ENCODE assay signal across 8 cellular contexts in the genomic region with DNA sequence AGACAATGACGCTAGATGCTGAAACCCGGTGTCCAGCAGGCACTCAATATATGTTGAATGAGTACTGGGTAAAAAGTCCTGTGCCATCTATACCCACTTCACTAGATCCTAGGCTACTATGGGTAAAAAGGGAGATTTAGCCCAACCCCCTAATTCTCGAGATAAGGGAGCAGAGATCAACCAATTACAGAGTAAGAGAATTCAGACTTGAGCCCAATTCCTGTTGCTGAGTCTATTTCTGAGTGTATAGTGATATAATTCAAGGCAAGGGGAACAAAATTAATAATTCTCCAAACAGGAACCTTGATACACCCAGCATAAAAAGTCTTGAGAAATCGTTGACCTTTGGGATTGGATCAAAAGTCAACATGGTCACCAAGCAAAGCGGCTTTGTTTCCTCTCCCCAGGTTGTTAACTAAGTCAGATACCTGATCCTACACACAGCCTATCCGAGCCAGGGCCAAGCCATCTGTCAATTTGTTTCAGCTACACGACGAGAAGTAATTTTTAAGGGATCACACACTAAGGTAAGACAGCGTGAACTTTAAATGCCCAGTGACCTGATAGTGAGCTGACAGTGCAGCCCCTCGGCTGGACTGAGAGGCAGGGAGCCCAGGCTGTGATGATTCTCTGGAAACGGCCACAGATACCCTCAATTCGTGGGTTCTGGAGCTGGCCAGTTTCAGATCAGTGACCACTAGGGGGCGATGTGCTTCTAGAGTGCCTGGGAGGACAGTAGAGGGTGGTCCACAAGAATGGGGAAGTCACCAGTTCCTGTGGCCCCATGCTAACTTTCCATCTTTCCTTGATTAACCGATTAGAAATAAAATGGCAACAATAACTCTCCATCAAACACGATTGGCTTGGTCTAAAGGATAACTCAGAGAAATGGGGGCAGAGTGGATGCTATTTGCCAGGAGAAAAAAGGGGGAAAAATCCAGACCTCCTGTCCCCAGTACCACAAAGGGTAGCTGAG. TPM values are rescaled to one million over a fixed set of nuclear protein-coding genes. Genes with fewer than 3 reads are reported as not detected.
DNase-seq lines count a peak whose midpoint lies in the region; ATAC-seq, FAIRE-seq and TF ChIP-seq lines count a peak whose summit lies in the region.

No MANE protein-coding gene starts in this region.

- H3F3A ChIP-seq in Loucy (ENCODE audit: low read depth): no peaks in the 10 kb centered on the region

- no peaks in the 10 kb centered on the region for H3K9me2 ChIP-seq in Loucy (replicated peaks; ENCODE audit: low read depth, low read length)

- FAIRE-seq in astrocyte (lab: Jason Lieb, UNC): no peak

- H3K4me3 ChIP-seq in Loucy (ENCODE audit: low read length, poor library complexity, severe bottlenecking) (no peak overlapping the region), astrocyte (ENCODE audit: insufficient read depth, low read depth, low read length) (no peak overlapping the region)

- H3K4me2 ChIP-seq in Loucy (ENCODE audit: low read depth, low read length, poor library complexity, severe bottlenecking): no peak overlapping the region
- no peak overlapping the region for H3K4me2 ChIP-seq in astrocyte (ENCODE audit: low read length)

- H3K4me1 ChIP-seq in Loucy (ENCODE audit: insufficient read depth, low read length, poor library complexity, severe bottlenecking) (peaks cover 18% of the 10 kb centered on the region), astrocyte (ENCODE audit: insufficient read depth, low read length) (peaks cover 7% of the 10 kb centered on the region)

- H3K27me3 Mint-ChIP-seq in T-helper 2 cell treated with Interferon-gamma antibody and Interleukin-4, amounts not matched to agents 5 μg/mL and 100 μg/mL, for 36 hours (ENCODE audit: low read depth): peaks cover 25% of the 10 kb centered on the region
- H3K27me3 Mint-ChIP-seq in astrocyte (ENCODE audit: low read depth, unreplicated experiment): peaks cover 4% of the 10 kb centered on the region

- ATAC-seq in HG03442 (IDR thresholded peaks at IDR 0.05; ENCODE audit: unreplicated experiment) (no peak), HG02852 (IDR thresholded peaks at IDR 0.05; ENCODE audit: unreplicated experiment) (no peak)

- H3K4me1 Mint-ChIP-seq in T-helper 2 cell treated with Interferon-gamma antibody and Interleukin-4, amounts not matched to agents 5 μg/mL and 100 μg/mL, for 36 hours (ENCODE audit: low read depth): peaks cover 5% of the 10 kb centered on the region
- H3K4me1 Mint-ChIP-seq in astrocyte (ENCODE audit: low read depth, unreplicated experiment): peaks cover 12% of the 10 kb centered on the region

- H3K4me3 Mint-ChIP-seq in T-helper 2 cell treated with Interferon-gamma antibody and Interleukin-4, amounts not matched to agents 5 μg/mL and 100 μg/mL, for 36 hours: no peak overlapping the region
- H3K4me3 Mint-ChIP-seq in astrocyte (ENCODE audit: unreplicated experiment): no peak overlapping the region

- TF ChIP-seq CTCF in Loucy (conservative IDR thresholded peaks at IDR 0.05; ENCODE audit: low read length) (peak; percentile 96), astrocyte (IDR thresholded peaks at IDR 0.05; ENCODE audit: insufficient read depth, low read depth, low read length) (peak; percentile 65)

- H3K27me3 ChIP-seq in Loucy (ENCODE audit: insufficient read depth, low read length, poor library complexity, severe bottlenecking) (no peaks in the 10 kb centered on the region), astrocyte (ENCODE audit: insufficient read depth, low read length) (no peaks in the 10 kb centered on the region)

- H2AFZ ChIP-seq in Loucy (ENCODE audit: low read length) (no peak overlapping the region), astrocyte (ENCODE audit: low read depth, low read length) (no peak overlapping the region)

- H3K27ac ChIP-seq in astrocyte (ENCODE audit: low read depth, low read length): no peak overlapping the region

- H3K36me3 ChIP-seq in Loucy (ENCODE audit: insufficient read depth, low read length) (no peaks in the 10 kb centered on the region; the same call in 1 of the 2 replicates), astrocyte (ENCODE audit: insufficient read depth, low read length) (no peaks in the 10 kb centered on the region)

- no peaks in the 10 kb centered on the region for H3K36me3 Mint-ChIP-seq in T-helper 2 cell treated with Interferon-gamma antibody and Interleukin-4, amounts not matched to agents 5 μg/mL and 100 μg/mL, for 36 hours (ENCODE audit: low read depth)
- H3K36me3 Mint-ChIP-seq in astrocyte (ENCODE audit: low read depth, unreplicated experiment): peaks cover 1% of the 10 kb centered on the region

- no peaks in the 10 kb centered on the region for H4K20me1 ChIP-seq in Loucy (ENCODE audit: insufficient read depth, low read length, poor library complexity, severe bottlenecking)
- H4K20me1 ChIP-seq in astrocyte (ENCODE audit: insufficient read depth, low read length): no peaks in the 10 kb centered on the region

- H3K9ac ChIP-seq in Loucy (ENCODE audit: low read depth, low read length, poor library complexity, severe bottlenecking) (no peak overlapping the region), astrocyte (ENCODE audit: low read length) (no peak overlapping the region)

- H3K9me3 ChIP-seq in Loucy (ENCODE audit: insufficient read depth, low read depth, low read length): no peaks in the 10 kb centered on the region
- H3K9me3 ChIP-seq in astrocyte (ENCODE audit: insufficient read depth, low read depth, low read length): no peaks in the 10 kb centered on the region

- no peaks in the 10 kb centered on the region for H3K9me3 Mint-ChIP-seq in T-helper 2 cell treated with Interferon-gamma antibody and Interleukin-4, amounts not matched to agents 5 μg/mL and 100 μg/mL, for 36 hours
- no peaks in the 10 kb centered on the region for H3K9me3 Mint-ChIP-seq in astrocyte (ENCODE audit: unreplicated experiment)

- no peak overlapping the region for H3K27ac Mint-ChIP-seq in T-helper 2 cell treated with Interferon-gamma antibody and Interleukin-4, amounts not matched to agents 5 μg/mL and 100 μg/mL, for 36 hours
- no peak overlapping the region for H3K27ac Mint-ChIP-seq in astrocyte (ENCODE audit: unreplicated experiment)

- DNase-seq in EL (peak; percentile 63), astrocyte (ENCODE audit: low read depth) (peak; percentile 30), iPS DF 4.7 (ENCODE audit: extremely low read depth, low spot score) (peak; percentile 80)
- DNase-seq in T-helper 2 cell treated with Interferon-gamma antibody and Interleukin-4, amounts not matched to agents 5 μg/mL and 100 μg/mL, for 36 hours (ENCODE audit: low spot score): peak; percentile 16
- DNase-seq in stimulated activated CD4-positive, alpha-beta T cell treated with anti-CD3 and anti-CD28 coated beads, Interleukin-15, amount 100 ng/mL, for 24 hours: peak; percentile 78

- H3K79me2 ChIP-seq in Loucy (ENCODE audit: insufficient read depth, low read length): no peaks in the 10 kb centered on the region
- no peaks in the 10 kb centered on the region for H3K79me2 ChIP-seq in astrocyte (ENCODE audit: insufficient read depth, low read length)

RNA-seq across cellular contexts. Expression of gene SLC22A23, which starts 46.2 kb away (rescaled TPM):
- 3.7 and 5.7 TPM in 2 replicates for total RNA-seq in astrocyte

Comparison
In these comparisons a context has a peak if more than half of its experiments do, and no peak if none do; other contexts are left out.
1. DNase-seq: peak in every context shown above with its lines; median percentile 80 in iPS DF 4.7; 78 in stimulated activated CD4-positive, alpha-beta T cell treated with anti-CD3 and anti-CD28 coated beads, Interleukin-15, amount 100 ng/mL, for 24 hours; 63 in EL; 30 in astrocyte; 16 in T-helper 2 cell treated with Interferon-gamma antibody and Interleukin-4, amounts not matched to agents 5 μg/mL and 100 μg/mL, for 36 hours.